Comparison of ENCODE assay signal across 2 cellular contexts in the genomic region with DNA sequence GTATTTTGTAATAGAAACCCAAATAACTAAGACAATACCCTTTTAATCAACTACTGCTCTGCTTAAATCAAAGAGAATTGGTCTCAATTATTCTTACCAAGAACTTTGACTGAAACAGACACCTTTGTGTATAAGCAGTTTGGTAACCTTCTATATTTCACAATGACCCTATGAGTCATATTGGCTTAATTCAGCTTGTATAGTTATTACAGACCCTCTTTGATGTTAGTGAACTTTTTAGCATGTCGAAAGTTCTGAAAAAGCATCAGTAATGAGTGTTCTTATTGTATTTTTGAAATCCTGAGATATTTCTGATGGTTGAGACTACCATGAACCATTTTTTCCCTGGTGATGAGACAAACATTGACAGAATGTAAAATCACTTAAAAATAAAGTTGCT.
TF ChIP-seq lines count a peak whose summit lies in the region.

No MANE protein-coding gene starts in this region.

TF ChIP-seq in K562, 482 proteins besides CTCF, POLR2A, EP300 and RAD21:
- TF ChIP-seq CEBPB (tag; IDR thresholded peaks at IDR 0.05) (peak; percentile 52), SAFB (IDR thresholded peaks at IDR 0.05; ENCODE audit: borderline replicate concordance, low read depth, low read length) (no peak)

TF ChIP-seq in HepG2, 621 proteins besides CTCF, POLR2A, EP300 and RAD21 (continues in another document):
- TF ChIP-seq, protein P1, sequence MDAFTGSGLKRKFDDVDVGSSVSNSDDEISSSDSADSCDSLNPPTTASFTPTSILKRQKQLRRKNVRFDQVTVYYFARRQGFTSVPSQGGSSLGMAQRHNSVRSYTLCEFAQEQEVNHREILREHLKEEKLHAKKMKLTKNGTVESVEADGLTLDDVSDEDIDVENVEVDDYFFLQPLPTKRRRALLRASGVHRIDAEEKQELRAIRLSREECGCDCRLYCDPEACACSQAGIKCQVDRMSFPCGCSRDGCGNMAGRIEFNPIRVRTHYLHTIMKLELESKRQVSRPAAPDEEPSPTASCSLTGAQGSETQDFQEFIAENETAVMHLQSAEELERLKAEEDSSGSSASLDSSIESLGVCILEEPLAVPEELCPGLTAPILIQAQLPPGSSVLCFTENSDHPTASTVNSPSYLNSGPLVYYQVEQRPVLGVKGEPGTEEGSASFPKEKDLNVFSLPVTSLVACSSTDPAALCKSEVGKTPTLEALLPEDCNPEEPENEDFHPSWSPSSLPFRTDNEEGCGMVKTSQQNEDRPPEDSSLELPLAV (CRISPR knock-in tag; conservative IDR thresholded peaks at IDR 0.05; ENCODE audit: low read depth) = no peak
- TF ChIP-seq HDAC6 (IDR thresholded peaks at IDR 0.05; ENCODE audit: low read depth, low read length) = no peak
- TF ChIP-seq REL (CRISPR knock-in tag; conservative IDR thresholded peaks at IDR 0.05) = no peak
- TF ChIP-seq ZNF251 (CRISPR knock-in tag; IDR thresholded peaks at IDR 0.05) = no peak
- TF ChIP-seq, protein P2, sequence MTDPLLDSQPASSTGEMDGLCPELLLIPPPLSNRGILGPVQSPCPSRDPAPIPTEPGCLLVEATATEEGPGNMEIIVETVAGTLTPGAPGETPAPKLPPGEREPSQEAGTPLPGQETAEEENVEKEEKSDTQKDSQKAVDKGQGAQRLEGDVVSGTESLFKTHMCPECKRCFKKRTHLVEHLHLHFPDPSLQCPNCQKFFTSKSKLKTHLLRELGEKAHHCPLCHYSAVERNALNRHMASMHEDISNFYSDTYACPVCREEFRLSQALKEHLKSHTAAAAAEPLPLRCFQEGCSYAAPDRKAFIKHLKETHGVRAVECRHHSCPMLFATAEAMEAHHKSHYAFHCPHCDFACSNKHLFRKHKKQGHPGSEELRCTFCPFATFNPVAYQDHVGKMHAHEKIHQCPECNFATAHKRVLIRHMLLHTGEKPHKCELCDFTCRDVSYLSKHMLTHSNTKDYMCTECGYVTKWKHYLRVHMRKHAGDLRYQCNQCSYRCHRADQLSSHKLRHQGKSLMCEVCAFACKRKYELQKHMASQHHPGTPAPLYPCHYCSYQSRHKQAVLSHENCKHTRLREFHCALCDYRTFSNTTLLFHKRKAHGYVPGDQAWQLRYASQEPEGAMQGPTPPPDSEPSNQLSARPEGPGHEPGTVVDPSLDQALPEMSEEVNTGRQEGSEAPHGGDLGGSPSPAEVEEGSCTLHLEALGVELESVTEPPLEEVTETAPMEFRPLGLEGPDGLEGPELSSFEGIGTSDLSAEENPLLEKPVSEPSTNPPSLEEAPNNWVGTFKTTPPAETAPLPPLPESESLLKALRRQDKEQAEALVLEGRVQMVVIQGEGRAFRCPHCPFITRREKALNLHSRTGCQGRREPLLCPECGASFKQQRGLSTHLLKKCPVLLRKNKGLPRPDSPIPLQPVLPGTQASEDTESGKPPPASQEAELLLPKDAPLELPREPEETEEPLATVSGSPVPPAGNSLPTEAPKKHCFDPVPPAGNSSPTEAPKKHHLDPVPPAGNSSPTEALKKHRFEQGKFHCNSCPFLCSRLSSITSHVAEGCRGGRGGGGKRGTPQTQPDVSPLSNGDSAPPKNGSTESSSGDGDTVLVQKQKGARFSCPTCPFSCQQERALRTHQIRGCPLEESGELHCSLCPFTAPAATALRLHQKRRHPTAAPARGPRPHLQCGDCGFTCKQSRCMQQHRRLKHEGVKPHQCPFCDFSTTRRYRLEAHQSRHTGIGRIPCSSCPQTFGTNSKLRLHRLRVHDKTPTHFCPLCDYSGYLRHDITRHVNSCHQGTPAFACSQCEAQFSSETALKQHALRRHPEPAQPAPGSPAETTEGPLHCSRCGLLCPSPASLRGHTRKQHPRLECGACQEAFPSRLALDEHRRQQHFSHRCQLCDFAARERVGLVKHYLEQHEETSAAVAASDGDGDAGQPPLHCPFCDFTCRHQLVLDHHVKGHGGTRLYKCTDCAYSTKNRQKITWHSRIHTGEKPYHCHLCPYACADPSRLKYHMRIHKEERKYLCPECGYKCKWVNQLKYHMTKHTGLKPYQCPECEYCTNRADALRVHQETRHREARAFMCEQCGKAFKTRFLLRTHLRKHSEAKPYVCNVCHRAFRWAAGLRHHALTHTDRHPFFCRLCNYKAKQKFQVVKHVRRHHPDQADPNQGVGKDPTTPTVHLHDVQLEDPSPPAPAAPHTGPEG (CRISPR knock-in tag; IDR thresholded peaks at IDR 0.05) = no peak
- no peak for TF ChIP-seq PHF20 (CRISPR knock-in tag; IDR thresholded peaks at IDR 0.05)
- TF ChIP-seq, protein P3, sequence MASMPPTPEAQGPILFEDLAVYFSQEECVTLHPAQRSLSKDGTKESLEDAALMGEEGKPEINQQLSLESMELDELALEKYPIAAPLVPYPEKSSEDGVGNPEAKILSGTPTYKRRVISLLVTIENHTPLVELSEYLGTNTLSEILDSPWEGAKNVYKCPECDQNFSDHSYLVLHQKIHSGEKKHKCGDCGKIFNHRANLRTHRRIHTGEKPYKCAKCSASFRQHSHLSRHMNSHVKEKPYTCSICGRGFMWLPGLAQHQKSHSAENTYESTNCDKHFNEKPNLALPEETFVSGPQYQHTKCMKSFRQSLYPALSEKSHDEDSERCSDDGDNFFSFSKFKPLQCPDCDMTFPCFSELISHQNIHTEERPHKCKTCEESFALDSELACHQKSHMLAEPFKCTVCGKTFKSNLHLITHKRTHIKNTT (CRISPR knock-in tag; IDR thresholded peaks at IDR 0.05) = no peak
- TF ChIP-seq RFX5 (IDR thresholded peaks at IDR 0.05; ENCODE audit: low read depth, low read length) = no peak
- TF ChIP-seq, protein P4, sequence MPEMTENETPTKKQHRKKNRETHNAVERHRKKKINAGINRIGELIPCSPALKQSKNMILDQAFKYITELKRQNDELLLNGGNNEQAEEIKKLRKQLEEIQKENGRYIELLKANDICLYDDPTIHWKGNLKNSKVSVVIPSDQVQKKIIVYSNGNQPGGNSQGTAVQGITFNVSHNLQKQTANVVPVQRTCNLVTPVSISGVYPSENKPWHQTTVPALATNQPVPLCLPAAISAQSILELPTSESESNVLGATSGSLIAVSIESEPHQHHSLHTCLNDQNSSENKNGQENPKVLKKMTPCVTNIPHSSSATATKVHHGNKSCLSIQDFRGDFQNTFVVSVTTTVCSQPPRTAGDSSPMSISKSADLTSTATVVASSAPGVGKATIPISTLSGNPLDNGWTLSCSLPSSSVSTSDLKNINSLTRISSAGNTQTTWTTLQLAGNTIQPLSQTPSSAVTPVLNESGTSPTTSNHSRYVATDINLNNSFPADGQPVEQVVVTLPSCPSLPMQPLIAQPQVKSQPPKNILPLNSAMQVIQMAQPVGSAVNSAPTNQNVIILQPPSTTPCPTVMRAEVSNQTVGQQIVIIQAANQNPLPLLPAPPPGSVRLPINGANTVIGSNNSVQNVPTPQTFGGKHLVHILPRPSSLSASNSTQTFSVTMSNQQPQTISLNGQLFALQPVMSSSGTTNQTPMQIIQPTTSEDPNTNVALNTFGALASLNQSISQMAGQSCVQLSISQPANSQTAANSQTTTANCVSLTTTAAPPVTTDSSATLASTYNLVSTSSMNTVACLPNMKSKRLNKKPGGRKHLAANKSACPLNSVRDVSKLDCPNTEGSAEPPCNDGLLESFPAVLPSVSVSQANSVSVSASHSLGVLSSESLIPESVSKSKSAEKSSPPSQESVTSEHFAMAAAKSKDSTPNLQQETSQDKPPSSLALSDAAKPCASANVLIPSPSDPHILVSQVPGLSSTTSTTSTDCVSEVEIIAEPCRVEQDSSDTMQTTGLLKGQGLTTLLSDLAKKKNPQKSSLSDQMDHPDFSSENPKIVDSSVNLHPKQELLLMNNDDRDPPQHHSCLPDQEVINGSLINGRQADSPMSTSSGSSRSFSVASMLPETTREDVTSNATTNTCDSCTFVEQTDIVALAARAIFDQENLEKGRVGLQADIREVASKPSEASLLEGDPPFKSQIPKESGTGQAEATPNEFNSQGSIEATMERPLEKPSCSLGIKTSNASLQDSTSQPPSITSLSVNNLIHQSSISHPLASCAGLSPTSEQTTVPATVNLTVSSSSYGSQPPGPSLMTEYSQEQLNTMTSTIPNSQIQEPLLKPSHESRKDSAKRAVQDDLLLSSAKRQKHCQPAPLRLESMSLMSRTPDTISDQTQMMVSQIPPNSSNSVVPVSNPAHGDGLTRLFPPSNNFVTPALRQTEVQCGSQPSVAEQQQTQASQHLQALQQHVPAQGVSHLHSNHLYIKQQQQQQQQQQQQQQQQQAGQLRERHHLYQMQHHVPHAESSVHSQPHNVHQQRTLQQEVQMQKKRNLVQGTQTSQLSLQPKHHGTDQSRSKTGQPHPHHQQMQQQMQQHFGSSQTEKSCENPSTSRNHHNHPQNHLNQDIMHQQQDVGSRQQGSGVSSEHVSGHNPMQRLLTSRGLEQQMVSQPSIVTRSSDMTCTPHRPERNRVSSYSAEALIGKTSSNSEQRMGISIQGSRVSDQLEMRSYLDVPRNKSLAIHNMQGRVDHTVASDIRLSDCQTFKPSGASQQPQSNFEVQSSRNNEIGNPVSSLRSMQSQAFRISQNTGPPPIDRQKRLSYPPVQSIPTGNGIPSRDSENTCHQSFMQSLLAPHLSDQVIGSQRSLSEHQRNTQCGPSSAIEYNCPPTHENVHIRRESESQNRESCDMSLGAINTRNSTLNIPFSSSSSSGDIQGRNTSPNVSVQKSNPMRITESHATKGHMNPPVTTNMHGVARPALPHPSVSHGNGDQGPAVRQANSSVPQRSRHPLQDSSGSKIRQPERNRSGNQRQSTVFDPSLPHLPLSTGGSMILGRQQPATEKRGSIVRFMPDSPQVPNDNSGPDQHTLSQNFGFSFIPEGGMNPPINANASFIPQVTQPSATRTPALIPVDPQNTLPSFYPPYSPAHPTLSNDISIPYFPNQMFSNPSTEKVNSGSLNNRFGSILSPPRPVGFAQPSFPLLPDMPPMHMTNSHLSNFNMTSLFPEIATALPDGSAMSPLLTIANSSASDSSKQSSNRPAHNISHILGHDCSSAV (CRISPR knock-in tag; IDR thresholded peaks at IDR 0.05; ENCODE audit: borderline replicate concordance) = no peak
- TF ChIP-seq ZNF335 (CRISPR knock-in tag; IDR thresholded peaks at IDR 0.05) = no peak
- TF ChIP-seq, protein P5, sequence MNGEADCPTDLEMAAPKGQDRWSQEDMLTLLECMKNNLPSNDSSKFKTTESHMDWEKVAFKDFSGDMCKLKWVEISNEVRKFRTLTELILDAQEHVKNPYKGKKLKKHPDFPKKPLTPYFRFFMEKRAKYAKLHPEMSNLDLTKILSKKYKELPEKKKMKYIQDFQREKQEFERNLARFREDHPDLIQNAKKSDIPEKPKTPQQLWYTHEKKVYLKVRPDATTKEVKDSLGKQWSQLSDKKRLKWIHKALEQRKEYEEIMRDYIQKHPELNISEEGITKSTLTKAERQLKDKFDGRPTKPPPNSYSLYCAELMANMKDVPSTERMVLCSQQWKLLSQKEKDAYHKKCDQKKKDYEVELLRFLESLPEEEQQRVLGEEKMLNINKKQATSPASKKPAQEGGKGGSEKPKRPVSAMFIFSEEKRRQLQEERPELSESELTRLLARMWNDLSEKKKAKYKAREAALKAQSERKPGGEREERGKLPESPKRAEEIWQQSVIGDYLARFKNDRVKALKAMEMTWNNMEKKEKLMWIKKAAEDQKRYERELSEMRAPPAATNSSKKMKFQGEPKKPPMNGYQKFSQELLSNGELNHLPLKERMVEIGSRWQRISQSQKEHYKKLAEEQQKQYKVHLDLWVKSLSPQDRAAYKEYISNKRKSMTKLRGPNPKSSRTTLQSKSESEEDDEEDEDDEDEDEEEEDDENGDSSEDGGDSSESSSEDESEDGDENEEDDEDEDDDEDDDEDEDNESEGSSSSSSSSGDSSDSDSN (CRISPR knock-in tag; IDR thresholded peaks at IDR 0.05) = no peak
- TF ChIP-seq CEBPB (IDR thresholded peaks at IDR 0.05; ENCODE audit: borderline replicate concordance, low read depth, low read length) = peak; percentile 72; the same call in 1 of the 2 replicates
- TF ChIP-seq, protein P6, sequence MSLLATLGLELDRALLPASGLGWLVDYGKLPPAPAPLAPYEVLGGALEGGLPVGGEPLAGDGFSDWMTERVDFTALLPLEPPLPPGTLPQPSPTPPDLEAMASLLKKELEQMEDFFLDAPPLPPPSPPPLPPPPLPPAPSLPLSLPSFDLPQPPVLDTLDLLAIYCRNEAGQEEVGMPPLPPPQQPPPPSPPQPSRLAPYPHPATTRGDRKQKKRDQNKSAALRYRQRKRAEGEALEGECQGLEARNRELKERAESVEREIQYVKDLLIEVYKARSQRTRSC (CRISPR knock-in tag; IDR thresholded peaks at IDR 0.05; ENCODE audit: low read depth) = no peak
- TF ChIP-seq FOSL1 (CRISPR knock-in tag; IDR thresholded peaks at IDR 0.05; ENCODE audit: borderline replicate concordance) = peak; percentile 35; the same call in 1 of the 2 replicates
- no peak for TF ChIP-seq ZNF382 (CRISPR knock-in tag; IDR thresholded peaks at IDR 0.05; ENCODE audit: borderline replicate concordance)
- no peak for TF ChIP-seq SIN3B (IDR thresholded peaks at IDR 0.05; ENCODE audit: low read length)
- no peak for TF ChIP-seq HIVEP1 (CRISPR knock-in tag; IDR thresholded peaks at IDR 0.05)
- TF ChIP-seq ZNF326 (CRISPR knock-in tag; IDR thresholded peaks at IDR 0.05; ENCODE audit: borderline replicate concordance) = no peak
- TF ChIP-seq NFYC (CRISPR knock-in tag; IDR thresholded peaks at IDR 0.05) = no peak
- TF ChIP-seq, protein P7, sequence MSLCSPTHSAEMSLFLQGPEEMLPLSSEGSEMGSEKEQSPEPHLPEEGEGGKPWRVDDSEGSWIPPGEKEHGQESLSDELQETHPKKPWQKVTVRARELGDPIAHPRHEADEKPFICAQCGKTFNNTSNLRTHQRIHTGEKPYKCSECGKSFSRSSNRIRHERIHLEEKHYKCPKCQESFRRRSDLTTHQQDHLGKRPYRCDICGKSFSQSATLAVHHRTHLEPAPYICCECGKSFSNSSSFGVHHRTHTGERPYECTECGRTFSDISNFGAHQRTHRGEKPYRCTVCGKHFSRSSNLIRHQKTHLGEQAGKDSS (CRISPR knock-in tag; IDR thresholded peaks at IDR 0.05; ENCODE audit: borderline replicate concordance, low read depth) = no peak
- no peak for TF ChIP-seq ZNF841 (CRISPR knock-in tag; IDR thresholded peaks at IDR 0.05; ENCODE audit: borderline replicate concordance)
- TF ChIP-seq, protein P8, sequence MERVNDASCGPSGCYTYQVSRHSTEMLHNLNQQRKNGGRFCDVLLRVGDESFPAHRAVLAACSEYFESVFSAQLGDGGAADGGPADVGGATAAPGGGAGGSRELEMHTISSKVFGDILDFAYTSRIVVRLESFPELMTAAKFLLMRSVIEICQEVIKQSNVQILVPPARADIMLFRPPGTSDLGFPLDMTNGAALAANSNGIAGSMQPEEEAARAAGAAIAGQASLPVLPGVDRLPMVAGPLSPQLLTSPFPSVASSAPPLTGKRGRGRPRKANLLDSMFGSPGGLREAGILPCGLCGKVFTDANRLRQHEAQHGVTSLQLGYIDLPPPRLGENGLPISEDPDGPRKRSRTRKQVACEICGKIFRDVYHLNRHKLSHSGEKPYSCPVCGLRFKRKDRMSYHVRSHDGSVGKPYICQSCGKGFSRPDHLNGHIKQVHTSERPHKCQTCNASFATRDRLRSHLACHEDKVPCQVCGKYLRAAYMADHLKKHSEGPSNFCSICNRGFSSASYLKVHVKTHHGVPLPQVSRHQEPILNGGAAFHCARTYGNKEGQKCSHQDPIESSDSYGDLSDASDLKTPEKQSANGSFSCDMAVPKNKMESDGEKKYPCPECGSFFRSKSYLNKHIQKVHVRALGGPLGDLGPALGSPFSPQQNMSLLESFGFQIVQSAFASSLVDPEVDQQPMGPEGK (CRISPR knock-in tag; IDR thresholded peaks at IDR 0.05) = no peak
- TF ChIP-seq, protein P9, sequence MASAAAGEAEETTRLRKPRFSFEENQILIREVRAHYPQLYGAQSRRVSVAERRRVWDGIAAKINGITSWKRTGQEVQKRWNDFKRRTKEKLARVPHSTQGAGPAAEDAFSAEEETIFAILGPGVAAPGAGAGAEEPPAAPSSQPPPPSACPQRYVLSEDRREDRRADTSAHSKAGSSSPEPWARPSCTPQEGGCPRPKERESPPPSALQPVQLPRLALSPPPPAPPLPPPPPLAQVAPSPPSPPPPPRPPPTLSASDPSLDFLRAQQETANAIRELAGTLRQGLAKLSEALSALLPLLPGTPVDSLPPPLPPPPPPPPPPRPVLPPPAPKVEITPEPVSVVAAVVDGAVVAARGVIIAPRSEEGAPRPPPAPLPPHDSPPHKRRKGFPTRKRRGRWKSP (CRISPR knock-in tag; IDR thresholded peaks at IDR 0.05) = no peak
- no peak for TF ChIP-seq GABPA (IDR thresholded peaks at IDR 0.05; ENCODE audit: low read depth, low read length)
- TF ChIP-seq GABPA (CRISPR knock-in tag; IDR thresholded peaks at IDR 0.05; ENCODE audit: low read depth) = no peak
- 0 out of 2 replicates have a peak, but pooled peaks have one; percentile 9 for TF ChIP-seq TCF7 (IDR thresholded peaks at IDR 0.05; ENCODE audit: low read depth)
